8 cellular contexts compared by ENCODE assay signal in genomic region chr1:96596226-96596625, GRCh38.
A peak's percentile ranks its signal among the peaks of the same experiment; 100 is the strongest.
DNase-seq lines count a peak whose midpoint lies in the region; ATAC-seq and TF ChIP-seq lines count a peak whose summit lies in the region.

No MANE protein-coding gene starts in this region.

- ATAC-seq in HG02642 (IDR thresholded peaks at IDR 0.05; ENCODE audit: poor library complexity, unreplicated experiment) = peak; percentile 89

- peak; percentile 6 for DNase-seq in stimulated activated CD4-positive, alpha-beta T cell treated with anti-CD3 and anti-CD28 coated beads, Interleukin-4, amount 100 ng/mL, for 1 hour
- DNase-seq in stimulated activated CD4-positive, alpha-beta T cell treated with anti-CD3 and anti-CD28 coated beads, Interleukin-4, amount 100 ng/mL, for 24 hours = no peak
- DNase-seq in NCI-H526 treated with DMSO at 0.1 percent for 48 hours (lab: John Stamatoyannopoulos, UW) (peak; percentile 1), caudate nucleus (lab: John Stamatoyannopoulos, UW) (peak in 1 of 61 donors; percentile 2), neural crest cell (ENCODE audit: low read depth, low spot score) (peak; percentile 41), NCI-H345 treated with DMSO at 0.1 percent for 48 hours (lab: John Stamatoyannopoulos, UW; ENCODE audit: unreplicated experiment) (no peak), activated gamma-delta T cell treated with Interleukin-2 at 50 U/mL for 16 hours (no peak)

- H3K27ac ChIP-seq in caudate nucleus (ENCODE audit: low read depth, low read length) = peak overlapping the region; percentile 97

- H3K27me3 Mint-ChIP-seq in neural crest cell (ENCODE audit: low read depth) = no peaks in the 10 kb centered on the region

- peak; percentile 63 for TF ChIP-seq CTCF in neural crest cell (conservative IDR thresholded peaks at IDR 0.05)

- no peak overlapping the region for H3K27ac Mint-ChIP-seq in neural crest cell (ENCODE audit: unreplicated experiment)

- H3K4me1 Mint-ChIP-seq in neural crest cell = peaks cover 47% of the 10 kb centered on the region

- H3K9me3 Mint-ChIP-seq in neural crest cell = peaks cover 6% of the 10 kb centered on the region

- H3K4me3 Mint-ChIP-seq in neural crest cell = peak overlapping the region; percentile 2

- H3K36me3 Mint-ChIP-seq in neural crest cell (ENCODE audit: low read depth) = peaks cover 3% of the 10 kb centered on the region

Comparison
In these comparisons a context has a peak if more than half of its experiments do, and no peak if none do; other contexts are left out.
1. DNase-seq: peak in stimulated activated CD4-positive, alpha-beta T cell treated with anti-CD3 and anti-CD28 coated beads, Interleukin-4, amount 100 ng/mL, for 1 hour (single experiment), NCI-H526 treated with DMSO at 0.1 percent for 48 hours (single experiment) and neural crest cell (single experiment); none in stimulated activated CD4-positive, alpha-beta T cell treated with anti-CD3 and anti-CD28 coated beads, Interleukin-4, amount 100 ng/mL, for 24 hours (single experiment), NCI-H345 treated with DMSO at 0.1 percent for 48 hours (single experiment) and activated gamma-delta T cell treated with Interleukin-2 at 50 U/mL for 16 hours (single experiment).